Comparison of ENCODE assay signal across 11 cellular contexts in the genomic region with DNA sequence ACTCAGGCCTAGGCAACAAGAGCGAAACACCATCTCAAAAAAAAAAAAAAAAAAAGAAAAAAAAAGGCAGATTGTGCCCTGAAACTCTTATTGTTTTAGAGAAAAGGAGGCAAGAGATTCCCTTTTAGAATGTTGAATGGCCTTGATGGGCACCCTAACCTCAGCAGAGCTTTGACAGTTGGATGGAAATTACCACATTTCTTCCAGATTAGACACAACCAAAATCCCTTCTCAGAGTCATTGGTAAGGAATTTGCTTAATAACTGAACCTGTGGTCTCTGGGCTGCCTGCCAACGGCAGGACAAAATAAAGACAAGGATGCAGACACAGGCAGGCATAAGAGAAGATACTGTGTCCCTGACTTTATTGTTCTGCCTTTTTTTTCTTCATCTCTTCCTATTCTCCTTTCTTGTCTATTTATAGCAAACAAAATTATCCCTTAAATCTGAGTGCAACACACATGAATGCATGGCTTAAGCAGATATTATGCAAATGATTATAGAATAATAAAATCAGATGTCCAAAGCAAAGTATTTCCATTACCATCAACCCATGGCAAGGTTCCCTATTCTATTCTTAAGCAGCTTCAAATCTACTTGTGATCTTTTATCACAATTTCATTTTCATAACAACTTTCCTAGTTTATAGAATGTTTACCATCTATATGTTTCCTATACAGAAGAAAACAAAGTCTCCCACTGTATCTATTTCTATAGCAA. TPM values are rescaled to one million over a fixed set of nuclear protein-coding genes. Genes with fewer than 3 reads are reported as not detected.
DNase-seq lines count a peak whose midpoint lies in the region; ATAC-seq and TF ChIP-seq lines count a peak whose summit lies in the region.
"Had no signal": no experiment of that assay in that cellular context is flagged by ENCODE, and none has a peak within 500 bp of the region (broad histone marks: within the 10 kb centered on the region; RNA-seq: fewer than 3 reads in every experiment).

No MANE protein-coding gene starts in this region.

- no peak for TF ChIP-seq EP300 in sigmoid colon (IDR thresholded peaks at IDR 0.05)

- no peak for TF ChIP-seq CTCF in MCF 10A (IDR thresholded peaks at IDR 0.05; ENCODE audit: unreplicated experiment)
- no peak for TF ChIP-seq CTCF in osteoblast (IDR thresholded peaks at IDR 0.05; ENCODE audit: extremely low read depth, low read depth, low read length)
- no peak for TF ChIP-seq CTCF in sigmoid colon (IDR thresholded peaks at IDR 0.05)

- H3K27me3 ChIP-seq in osteoblast (ENCODE audit: insufficient read depth, low read length) (no peaks in the 10 kb centered on the region), sigmoid colon (no peaks in the 10 kb centered on the region)

- H3K4me1 ChIP-seq in osteoblast (ENCODE audit: insufficient read depth, low read length) (peaks cover 50% of the 10 kb centered on the region), sigmoid colon (peaks cover 0 to 7% (median 2%) of the 10 kb centered on the region in 4 donors)

- BruUV-seq in MCF 10A (replicated peaks; lab: Mats Ljungman, UMichigan), result no TSS peak

- DNase-seq in GM03348 (ENCODE audit: low spot score), result peak; percentile 75
- peak; percentile 36 for DNase-seq in NCI-H2196 (lab: John Stamatoyannopoulos, UW; ENCODE audit: unreplicated experiment)
- peak; percentile 77 for DNase-seq in MCF 10A (ENCODE audit: unreplicated experiment)
- peak; percentile 73 for DNase-seq in osteoblast (ENCODE audit: insufficient read length, low spot score, missing footprints)
- no peak for DNase-seq in sigmoid colon
- no peak for DNase-seq in NCI-H510A (lab: John Stamatoyannopoulos, UW)
- DNase-seq in nucleus accumbens (lab: John Stamatoyannopoulos, UW), result no peak
- DNase-seq: amygdala; NCI-H1436; stimulated activated CD4-positive, alpha-beta T cell treated with anti-CD3 and anti-CD28 coated beads, Interleukin-12 subunit alpha, Interleukin-12 subunit beta, amount 100 ng/mL, for 4 hours had no signal

- H3K4me1 Mint-ChIP-seq in MCF 10A (ENCODE audit: insufficient read depth, unreplicated experiment), result peaks cover 19% of the 10 kb centered on the region

- H3K27ac ChIP-seq in osteoblast (ENCODE audit: low read depth, low read length), result peak overlapping the region; percentile 35
- H3K27ac ChIP-seq in sigmoid colon, result no peak overlapping the region

- H3K79me2 ChIP-seq in osteoblast (ENCODE audit: insufficient read depth, low read length), result no peaks in the 10 kb centered on the region

- POLR2A ChIA-PET in MCF 10A (lab: Yijun Ruan, JAX), result interaction anchor here (1.1 kb wide), 1 partner anchor 159 kb away, joined by 3 read pairs; no protein-coding TSS in a partner anchor

- H3K27ac Mint-ChIP-seq in MCF 10A (ENCODE audit: low read depth, unreplicated experiment), result no peak overlapping the region

- no peak overlapping the region for H3K4me2 ChIP-seq in osteoblast (ENCODE audit: insufficient read depth, low read length)

- TF ChIP-seq POLR2A in sigmoid colon (IDR thresholded peaks at IDR 0.05), result no peak

- no peaks in the 10 kb centered on the region for H3K36me3 ChIP-seq in osteoblast (ENCODE audit: insufficient read depth, low read length)
- H3K36me3 ChIP-seq in sigmoid colon, result no peaks in the 10 kb centered on the region

- H3K4me3 ChIP-seq in osteoblast (ENCODE audit: insufficient read depth, low read length) (no peak overlapping the region), sigmoid colon (no peak overlapping the region)

- peaks cover under 1% of the 10 kb centered on the region for H3K9me3 ChIP-seq in osteoblast (ENCODE audit: low read depth, low read length)
- H3K9me3 ChIP-seq in sigmoid colon, result no peaks in the 10 kb centered on the region

- no peak for ATAC-seq in HG02759 (IDR thresholded peaks at IDR 0.05; ENCODE audit: unreplicated experiment)

- CTCF ChIA-PET in MCF 10A (lab: Yijun Ruan, JAX), result interaction anchor here (1.2 kb wide), 1 partner anchor 15 kb away, joined by 4 read pairs; no protein-coding TSS in a partner anchor

- H4K20me1 ChIP-seq in osteoblast (ENCODE audit: insufficient read depth, low read length), result no peaks in the 10 kb centered on the region

- no peaks in the 10 kb centered on the region for H3K9me3 Mint-ChIP-seq in MCF 10A (ENCODE audit: unreplicated experiment)

- 55 to 76% methylated on average over 2 of the region's 2 CpGs for WGBS in sigmoid colon, 2 donors

- no peaks in the 10 kb centered on the region for H3K36me3 Mint-ChIP-seq in MCF 10A (ENCODE audit: insufficient read depth, unreplicated experiment)

- intact Hi-C loops in MCF 10A (cut with micrococcal nuclease) (no loop called here), sigmoid colon (cut with DNase I) (loop anchor here (5.0 kb wide), 1 partner anchor 246 kb away; no protein-coding TSS in a partner anchor)

- no peak overlapping the region for H3K4me3 Mint-ChIP-seq in MCF 10A (ENCODE audit: unreplicated experiment)

- no peak overlapping the region for H2AFZ ChIP-seq in osteoblast (ENCODE audit: low read length)

- no peaks in the 10 kb centered on the region for H3K27me3 Mint-ChIP-seq in MCF 10A (ENCODE audit: insufficient read depth, unreplicated experiment)

RNA-seq across cellular contexts. Expression of a gene that starts 37.3 kb away (rescaled TPM):
- total RNA-seq in MCF 10A (2022), result 134 and 136 TPM in 2 replicates
- total RNA-seq in osteoblast, result 246 and 274 TPM in 2 replicates
- total RNA-seq in sigmoid colon, result 100 to 1,000 TPM; 119 to 300 (median 181) TPM
- polyA plus RNA-seq in sigmoid colon, result 10 to 100 TPM; 34.8 to 56.4 (median 53.2) TPM

Comparison
In these comparisons a context has a peak if more than half of its experiments do, and no peak if none do; other contexts are left out.
1. DNase-seq: peak in GM03348 (single experiment), NCI-H2196 (single experiment), MCF 10A (single experiment) and osteoblast (single experiment); none in sigmoid colon (single experiment), NCI-H510A (single experiment) and nucleus accumbens (0 of 56).